In genomic region chr16:87741700-87742415, GRCh38 we compare ENCODE assay signal across 11 cellular contexts.
"Had no signal": no experiment of that assay in that cellular context is flagged by ENCODE, and none has a peak within 500 bp of the region (broad histone marks: within the 10 kb centered on the region; RNA-seq: fewer than 3 reads in every experiment).

No MANE protein-coding gene starts in this region.

- H3K27ac Mint-ChIP-seq: activated CD4-positive, alpha-beta T cell treated with anti-CD3 and anti-CD28 coated beads for 36 hours; activated naive CD4-positive, alpha-beta T cell treated with anti-CD3 and anti-CD28 coated beads, Interleukin-2, amount 50 U/mL, for 24 hours; progenitor cell of endocrine pancreas had no signal

- H3K27ac ChIP-seq: body of pancreas, colonic mucosa, esophagus muscularis mucosa, hepatocyte, thoracic aorta had no signal

- H2AFZ ChIP-seq: hepatocyte had no signal

- H3K4me1 ChIP-seq: body of pancreas, colonic mucosa had no signal

- ATAC-seq: activated CD4-positive, alpha-beta T cell treated with anti-CD3 and anti-CD28 coated beads for 36 hours; body of pancreas had no signal

- DNase-seq: activated CD4-positive, alpha-beta T cell treated with anti-CD3 and anti-CD28 coated beads for 36 hours; colonic mucosa; naive B cell; small intestine; T-helper 2 cell had no signal

- H3K4me3 ChIP-seq: body of pancreas, colonic mucosa, esophagus muscularis mucosa, hepatocyte, thoracic aorta had no signal

- H3K9me3 Mint-ChIP-seq: activated naive CD4-positive, alpha-beta T cell treated with anti-CD3 and anti-CD28 coated beads, Interleukin-2, amount 50 U/mL, for 24 hours; naive B cell had no signal

- H3K9me3 ChIP-seq: body of pancreas, colonic mucosa, esophagus muscularis mucosa, thoracic aorta had no signal

- H3K4me3 Mint-ChIP-seq: activated CD4-positive, alpha-beta T cell treated with anti-CD3 and anti-CD28 coated beads for 36 hours; activated naive CD4-positive, alpha-beta T cell treated with anti-CD3 and anti-CD28 coated beads, Interleukin-2, amount 50 U/mL, for 24 hours; naive B cell had no signal

- H3K36me3 ChIP-seq: thoracic aorta had no signal

- H3K27me3 Mint-ChIP-seq: activated CD4-positive, alpha-beta T cell treated with anti-CD3 and anti-CD28 coated beads for 36 hours; activated naive CD4-positive, alpha-beta T cell treated with anti-CD3 and anti-CD28 coated beads, Interleukin-2, amount 50 U/mL, for 24 hours; naive B cell; progenitor cell of endocrine pancreas had no signal

- H3K79me2 ChIP-seq: hepatocyte had no signal

- H3K4me2 ChIP-seq: hepatocyte had no signal

- H3K27me3 ChIP-seq: body of pancreas, colonic mucosa, esophagus muscularis mucosa, hepatocyte had no signal
